1 cellular context compared by ENCODE assay signal in genomic region chr15:85589873-85590272, GRCh38.
TF ChIP-seq lines count a peak whose summit lies in the region.

No MANE protein-coding gene starts in this region.

TF ChIP-seq in HepG2, 621 proteins besides CTCF, POLR2A, EP300 and RAD21 (continued from another document and continues in another):
- TF ChIP-seq ZNF503 (CRISPR knock-in tag; IDR thresholded peaks at IDR 0.05) (no peak), ZNF138 (CRISPR knock-in tag; IDR thresholded peaks at IDR 0.05; ENCODE audit: low read depth) (no peak), PAXIP1 (CRISPR knock-in tag; conservative IDR thresholded peaks at IDR 0.05) (0 out of 2 replicates have a peak, but pooled peaks have one; percentile 32), SRSF9 (IDR thresholded peaks at IDR 0.05; ENCODE audit: borderline replicate concordance, insufficient read depth, low read depth, low read length, poor library complexity, severe bottlenecking) (no peak), ZNF562 (CRISPR knock-in tag; IDR thresholded peaks at IDR 0.05; ENCODE audit: borderline replicate concordance) (no peak), SOX5 (CRISPR knock-in tag; IDR thresholded peaks at IDR 0.05; ENCODE audit: borderline replicate concordance) (peak; percentile 15; the same call in 1 of the 2 replicates), CERS6 (CRISPR knock-in tag; IDR thresholded peaks at IDR 0.05) (no peak), ETS1 (CRISPR knock-in tag; IDR thresholded peaks at IDR 0.05) (no peak), ZSCAN30 (CRISPR knock-in tag; IDR thresholded peaks at IDR 0.05) (no peak), JUND (CRISPR knock-in tag; IDR thresholded peaks at IDR 0.05) (no peak), ZNF124 (CRISPR knock-in tag; IDR thresholded peaks at IDR 0.05) (no peak), JARID2 (CRISPR knock-in tag; IDR thresholded peaks at IDR 0.05; ENCODE audit: insufficient replicate concordance) (no peak), MLLT10 (CRISPR knock-in tag; IDR thresholded peaks at IDR 0.05) (no peak), ZFX (CRISPR knock-in tag; IDR thresholded peaks at IDR 0.05; ENCODE audit: low read depth) (no peak), EHMT2 (IDR thresholded peaks at IDR 0.05; ENCODE audit: borderline replicate concordance, low read depth, low read length) (peak; percentile 48; the same call in 1 of the 2 replicates), ZC3H13 (CRISPR knock-in tag; IDR thresholded peaks at IDR 0.05) (no peak), HMG20B (CRISPR knock-in tag; conservative IDR thresholded peaks at IDR 0.05) (no peak), ZNF652 (CRISPR knock-in tag; IDR thresholded peaks at IDR 0.05; ENCODE audit: borderline replicate concordance, low read depth) (peak; percentile 69), SKI (IDR thresholded peaks at IDR 0.05; ENCODE audit: partially characterized antibody) (no peak), HINFP (CRISPR knock-in tag; IDR thresholded peaks at IDR 0.05; ENCODE audit: low read depth) (no peak), ZNF724P (CRISPR knock-in tag; IDR thresholded peaks at IDR 0.05; ENCODE audit: borderline replicate concordance) (no peak), MTA1 (CRISPR knock-in tag; IDR thresholded peaks at IDR 0.05; ENCODE audit: borderline replicate concordance) (no peak), ZNF720 (CRISPR knock-in tag; IDR thresholded peaks at IDR 0.05) (no peak), GPBP1L1 (CRISPR knock-in tag; IDR thresholded peaks at IDR 0.05) (no peak), ZNF572 (CRISPR knock-in tag; IDR thresholded peaks at IDR 0.05) (no peak), CEBPG (CRISPR knock-in tag; IDR thresholded peaks at IDR 0.05) (peak; percentile 55), ZNF839 (CRISPR knock-in tag; IDR thresholded peaks at IDR 0.05; ENCODE audit: borderline replicate concordance) (no peak), ZBTB2 (CRISPR knock-in tag; IDR thresholded peaks at IDR 0.05; ENCODE audit: low read depth) (no peak), TIGD3 (CRISPR knock-in tag; IDR thresholded peaks at IDR 0.05; ENCODE audit: borderline replicate concordance) (no peak), ZNF318 (CRISPR knock-in tag; IDR thresholded peaks at IDR 0.05) (no peak), TCF12 (IDR thresholded peaks at IDR 0.05) (no peak), TCF12 (CRISPR knock-in tag; IDR thresholded peaks at IDR 0.05) (no peak), FOSL2 (CRISPR knock-in tag; IDR thresholded peaks at IDR 0.05) (no peak), ZNF644 (CRISPR knock-in tag; IDR thresholded peaks at IDR 0.05; ENCODE audit: low read depth) (peak; percentile 78), SP5 (CRISPR knock-in tag; IDR thresholded peaks at IDR 0.05; ENCODE audit: borderline replicate concordance, low read depth) (peak; percentile 84), ZNF629 (CRISPR knock-in tag; conservative IDR thresholded peaks at IDR 0.05) (no peak), KLF12 (CRISPR knock-in tag; IDR thresholded peaks at IDR 0.05; ENCODE audit: borderline replicate concordance) (no peak), XBP1 (CRISPR knock-in tag; IDR thresholded peaks at IDR 0.05) (no peak), RFX5 (IDR thresholded peaks at IDR 0.05; ENCODE audit: low read depth, low read length) (no peak), ZFP37 (CRISPR knock-in tag; IDR thresholded peaks at IDR 0.05; ENCODE audit: borderline replicate concordance) (no peak)
